In the genomic region with DNA sequence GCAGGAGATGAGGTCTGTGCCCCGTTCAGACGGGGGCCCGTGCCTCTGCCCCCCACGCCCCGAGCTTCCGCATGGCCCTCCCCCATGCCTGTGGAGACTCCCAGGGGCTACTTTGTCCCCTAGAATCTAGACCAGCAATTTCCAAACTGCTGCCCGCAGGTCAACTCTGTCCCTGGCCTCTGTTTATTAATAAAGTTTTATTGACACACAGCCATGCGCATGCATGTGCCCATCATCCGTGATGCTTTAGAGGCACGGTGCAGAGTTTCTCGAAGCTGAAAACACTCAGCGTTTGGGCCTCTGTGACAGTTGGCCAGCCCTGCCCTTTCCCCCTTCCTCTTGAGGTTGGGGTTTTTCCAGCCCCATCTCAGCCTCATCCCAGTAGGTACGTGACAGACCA, we compare ENCODE assay signal across 6 cellular contexts.
"Had no signal": no experiment of that assay in that cellular context is flagged by ENCODE, and none has a peak within 500 bp of the region (broad histone marks: within the 10 kb centered on the region; RNA-seq: fewer than 3 reads in every experiment).

No MANE protein-coding gene starts in this region.

- H3K4me3 ChIP-seq: GM23248 had no signal

- FAIRE-seq: H54, HTR-8/SVneo had no signal

- H3K9ac ChIP-seq: GM23248 had no signal

- DNase-seq: GM23248, GOT3, HCEC 1CT, KG1 had no signal

- H2AFZ ChIP-seq: GM23248 had no signal

- H3K27ac ChIP-seq: GM23248 had no signal
